Comparison of ENCODE assay signal across 9 cellular contexts in genomic region chr12:42327227-42327590, GRCh38. TPM values are rescaled to one million over a fixed set of nuclear protein-coding genes. Genes with fewer than 3 reads are reported as not detected.
DNase-seq lines count a peak whose midpoint lies in the region; ATAC-seq, FAIRE-seq and TF ChIP-seq lines count a peak whose summit lies in the region.
"Had no signal": no experiment of that assay in that cellular context is flagged by ENCODE, and none has a peak within 500 bp of the region (broad histone marks: within the 10 kb centered on the region; RNA-seq: fewer than 3 reads in every experiment).

No MANE protein-coding gene starts in this region.

- BruUV-seq in mammary epithelial cell (replicated peaks; lab: Mats Ljungman, UMichigan), result no TSS peak

- dilution Hi-C loops in mammary epithelial cell (cut with HindIII; ENCODE audit: low sequenced_read_pairs), result loop anchor here (5.0 kb wide), 1 partner anchor 95 kb away; no protein-coding TSS in a partner anchor

- in situ Hi-C loops in mammary epithelial cell (cut with MboI; ENCODE audit: low sequenced_read_pairs in 2 of 2), result loop anchor here (5.0 kb wide), 1 partner anchor 195 kb away; no protein-coding TSS in a partner anchor

- no peak for FAIRE-seq in A549 (lab: Jason Lieb, UNC)

- H3K27me3 ChIP-seq in HUES48 (ENCODE audit: control insufficient read depth, insufficient read depth, low read length), result no peaks in the 10 kb centered on the region
- no peaks in the 10 kb centered on the region for H3K27me3 ChIP-seq in mammary epithelial cell (ENCODE audit: insufficient read depth, low read length)
- H3K27me3 ChIP-seq in muscle layer of colon (ENCODE audit: control insufficient read depth in 1 of 2, insufficient read depth in 2 of 2, low read length in 2 of 2), result no peaks in the 10 kb centered on the region

- H3K36me3 ChIP-seq in HUES48 (ENCODE audit: control insufficient read depth, insufficient read depth, low read length) (peaks cover 11% of the 10 kb centered on the region), mammary epithelial cell (ENCODE audit: insufficient read depth, low read length) (peaks cover 2% of the 10 kb centered on the region), muscle layer of colon (ENCODE audit: insufficient read depth, low read length) (peaks cover 8% of the 10 kb centered on the region)

- H3K9ac ChIP-seq in HUES48 (ENCODE audit: low read depth, low read length), result 0 out of 2 replicates have a peak overlapping the region, but pooled peaks have one; percentile 74
- H3K9ac ChIP-seq in mammary epithelial cell (ENCODE audit: insufficient read depth, low read length), result peak overlapping the region; percentile 94
- peak overlapping the region; percentile 82 for H3K9ac ChIP-seq in muscle layer of colon (ENCODE audit: low read length)

- H3K4me3 ChIP-seq in A549, result peak overlapping the region; percentile 84
- H3K4me3 ChIP-seq in HUES48 (ENCODE audit: low read depth, low read length), result peak overlapping the region; percentile 90
- peak overlapping the region; percentile 64 to 88 (median 77) for H3K4me3 ChIP-seq in mammary epithelial cell (replicated peaks in 1 of 3; ENCODE audit: insufficient read depth in 1 of 3, low read depth in 2 of 3, low read length in 3 of 3)
- H3K4me3 ChIP-seq in muscle layer of colon (ENCODE audit: low read depth in 1 of 2, low read length in 2 of 2), result peak overlapping the region; percentile 59 to 70

- CTCF ChIA-PET in A549 (lab: Yijun Ruan, JAX) (interaction anchor here (1.1 to 1.6 kb wide), 2 partner anchors 9 to 202 kb away, joined by 3 to 6 read pairs; no protein-coding TSS in a partner anchor), mammary epithelial cell (lab: Charles Lee; ENCODE audit: low non-redundant PET) (no interaction called here)

- peaks cover 2% of the 10 kb centered on the region for H4K20me1 ChIP-seq in mammary epithelial cell (ENCODE audit: insufficient read depth, low read length)

- H3K4me1 ChIP-seq in A549, result peaks cover 25% of the 10 kb centered on the region
- H3K4me1 ChIP-seq in HUES48 (ENCODE audit: control insufficient read depth, insufficient read depth, low read length), result peaks cover 23% of the 10 kb centered on the region
- peaks cover 13% of the 10 kb centered on the region for H3K4me1 ChIP-seq in mammary epithelial cell (ENCODE audit: insufficient read depth, low read length)
- H3K4me1 ChIP-seq in muscle layer of colon (ENCODE audit: insufficient read depth, low read length), result peaks cover 25% of the 10 kb centered on the region

- H3K4me2 ChIP-seq in A549 (peak overlapping the region; percentile 94), mammary epithelial cell (ENCODE audit: insufficient read depth, low read depth, low read length) (peak overlapping the region; percentile 92)

- intact Hi-C loops in mammary epithelial cell (cut with micrococcal nuclease), result loop anchor here (2.0 to 10.0 kb wide), 3 partner anchors 90 to 1008 kb away; partner anchors contain the start of gene GXYLT1

- TF ChIP-seq CTCF in A549 (IDR thresholded peaks at IDR 0.05), result no peak
- TF ChIP-seq CTCF in mammary epithelial cell (conservative IDR thresholded peaks at IDR 0.05 in 1 of 2, IDR thresholded peaks at IDR 0.05 in 1 of 2; ENCODE audit: extremely low read depth in 1 of 2, insufficient read depth in 1 of 2, low read depth in 1 of 2, low read length in 2 of 2), result no peak

- POLR2A ChIA-PET in A549 (lab: Yijun Ruan, JAX), result interaction anchor here (0.7 kb wide), 1 partner anchor 183 kb away, joined by 5 read pairs; the partner anchor contains the start of gene GXYLT1

- TF ChIP-seq RAD21 in A549 (conservative IDR thresholded peaks at IDR 0.05 in 1 of 2, IDR thresholded peaks at IDR 0.05 in 1 of 2), result no peak

- DNase-seq in A549 (ENCODE audit: low read depth in 1 of 2, low spot score in 1 of 2) (no peak), mammary epithelial cell (no peak), DMS79 (lab: John Stamatoyannopoulos, UW) (no peak)
- DNase-seq in NK-92 treated with Interleukin-12 subunit alpha and Interleukin-12 subunit beta, amount 100 ng/mL, for 24 hours (lab: John Stamatoyannopoulos, UW), result no peak
- DNase-seq: occipital lobe had no signal

- H3K27ac ChIP-seq in A549 (peak overlapping the region in 1 of 2 experiments; percentile 91; a peak in 3 of 6 replicates), HUES48 (ENCODE audit: low read depth, low read length) (no peak overlapping the region), mammary epithelial cell (ENCODE audit: insufficient read depth, low read depth, low read length) (peak overlapping the region; percentile 88), muscle layer of colon (ENCODE audit: low read depth, low read length) (peak overlapping the region; percentile 69)

- TF ChIP-seq POLR2A in A549 (IDR thresholded peaks at IDR 0.05; ENCODE audit: low read length), result no peak

- ATAC-seq in A549 (no peak), HG03025 (IDR thresholded peaks at IDR 0.05; ENCODE audit: low FRiP score, unreplicated experiment) (no peak), GM19328 (IDR thresholded peaks at IDR 0.05; ENCODE audit: unreplicated experiment) (no peak)

- WGBS in A549 (ENCODE audit: missing lambda C conversion rate), result 72% methylated on average over 2 of the region's 2 CpGs
- 11% methylated on average over 2 of the region's 2 CpGs for WGBS in mammary epithelial cell (ENCODE audit: low coverage, missing lambda C conversion rate)

- H2AFZ ChIP-seq in mammary epithelial cell (ENCODE audit: low read depth, low read length), result peak overlapping the region; percentile 98

- H3K9me3 ChIP-seq in A549 (no peaks in the 10 kb centered on the region), HUES48 (ENCODE audit: control insufficient read depth, insufficient read depth, low read length) (no peaks in the 10 kb centered on the region), mammary epithelial cell (replicated peaks; ENCODE audit: insufficient read depth, low read length) (no peaks in the 10 kb centered on the region), muscle layer of colon (ENCODE audit: low read length) (no peaks in the 10 kb centered on the region)

- peaks cover 77% of the 10 kb centered on the region for H3K79me2 ChIP-seq in mammary epithelial cell (ENCODE audit: insufficient read depth, low read length)

- no peak for TF ChIP-seq EP300 in A549 (IDR thresholded peaks at IDR 0.05)

TF ChIP-seq in A549, 52 proteins besides CTCF, POLR2A, EP300 and RAD21:
- no peak for TF ChIP-seq HEYL (CRISPR knock-in tag; IDR thresholded peaks at IDR 0.05)

RNA-seq across cellular contexts. Expression of gene PPHLN1, which starts 1.2 kb away (rescaled TPM):
- polyA plus RNA-seq in A549 (2011; rRNA removed), result 88.8 and 135 TPM in 2 replicates
- polyA plus RNA-seq in A549 (2012; cell fraction: cytosol; rRNA removed), result 38.6 and 57.6 TPM in 2 replicates
- 31.9 and 35.5 TPM in 2 replicates for polyA plus RNA-seq in A549 (2012; cell fraction: nucleus; rRNA removed)
- polyA plus RNA-seq in A549 (2017; fragmentation: RNase III; extraction: RNeasy Plus Mini Kit Qiagen cat#74134 plus additional on column Dnase treatment), result 54.8 to 57.3 TPM (median 55.5 TPM) in 3 replicates
- polyA minus RNA-seq in A549 (2011; rRNA and poly(A)+ RNA removed), result 25.2 and 42.1 TPM in 2 replicates
- total RNA-seq in mammary epithelial cell, result 10 to 100 TPM; 64.2 to 74.3 TPM
- 53.3 TPM for polyA plus RNA-seq in mammary epithelial cell
- 55.7 TPM for polyA minus RNA-seq in mammary epithelial cell

RNA-seq across cellular contexts. Expression of gene ZCRB1, which starts 1.3 kb away (rescaled TPM):
- polyA plus RNA-seq in A549 (2011; rRNA removed), result 49.6 and 93.0 TPM in 2 replicates
- polyA plus RNA-seq in A549 (2012; cell fraction: cytosol; rRNA removed), result 28.7 and 30.5 TPM in 2 replicates
- 5.1 and 6.6 TPM in 2 replicates for polyA plus RNA-seq in A549 (2012; cell fraction: nucleus; rRNA removed)
- 62.7 to 65.9 TPM (median 65.6 TPM) in 3 replicates for polyA plus RNA-seq in A549 (2017; fragmentation: RNase III; extraction: RNeasy Plus Mini Kit Qiagen cat#74134 plus additional on column Dnase treatment)
- 14.5 and 22.8 TPM in 2 replicates for polyA minus RNA-seq in A549 (2011; rRNA and poly(A)+ RNA removed)
- 10 to 100 TPM; 24.5 to 49.0 TPM for total RNA-seq in mammary epithelial cell
- 23.3 TPM for polyA plus RNA-seq in mammary epithelial cell
- 1.3 TPM for polyA minus RNA-seq in mammary epithelial cell
